Comparison of ENCODE assay signal across 8 cellular contexts in genomic region chr19:49363265-49364082, GRCh38. TPM values are rescaled to one million over a fixed set of nuclear protein-coding genes. Genes with fewer than 3 reads are reported as not detected.
DNase-seq lines count a peak whose midpoint lies in the region; FAIRE-seq and TF ChIP-seq lines count a peak whose summit lies in the region.

TSS of gene DKKL1 (plus strand) at chr19:49363877. CDS start at chr19:49363999, 122 bp downstream.

- no peaks in the 10 kb centered on the region for H3K9me3 ChIP-seq in endothelial cell of umbilical vein (replicated peaks; ENCODE audit: control insufficient read depth, insufficient read depth, low read length)

- no peaks in the 10 kb centered on the region for H3K27me3 ChIP-seq in endothelial cell of umbilical vein (ENCODE audit: control insufficient read depth in 2 of 2, insufficient read depth in 2 of 2, low read length in 2 of 2)

- no TSS peak for BruUV-seq in endothelial cell of umbilical vein (replicated peaks; lab: Mats Ljungman, UMichigan)

- H3K9ac ChIP-seq in endothelial cell of umbilical vein (replicated peaks; ENCODE audit: extremely low read depth, insufficient read depth, low read length), result peak within 1 kb of the TSS; percentile 98

- peaks cover 13% of the 10 kb centered on the region for H3K4me1 ChIP-seq in endothelial cell of umbilical vein (ENCODE audit: control insufficient read depth, extremely low read depth, insufficient read depth, low read length)

- H4K20me1 ChIP-seq in endothelial cell of umbilical vein (replicated peaks; ENCODE audit: control insufficient read depth, extremely low read depth, insufficient read depth, low read length), result no peaks in the 10 kb centered on the region

- H2AFZ ChIP-seq in endothelial cell of umbilical vein (ENCODE audit: low read depth, low read length), result peak within 1 kb of the TSS; percentile 75

- peaks cover 32% of the 10 kb centered on the region for H3K79me2 ChIP-seq in endothelial cell of umbilical vein (ENCODE audit: control insufficient read depth, insufficient read depth, low read length)

- peak within 1 kb of the TSS; percentile 91 for H3K27ac ChIP-seq in endothelial cell of umbilical vein (ENCODE audit: insufficient read depth, low read depth, low read length)

- DNase-seq in CMK (ENCODE audit: low read depth) (peak; percentile 98), HEK293T (ENCODE audit: extremely low spot score) (peak; percentile 100), NCI-H526 treated with DMSO at 0.1 percent for 48 hours (lab: John Stamatoyannopoulos, UW) (peak; percentile 35), endothelial cell of umbilical vein (ENCODE audit: low read depth, low spot score) (peak; percentile 100), mesenteric fat pad (ENCODE audit: low spot score) (peak; percentile 99), superior temporal gyrus (ENCODE audit: extremely low spot score) (no peak)
- peak; percentile 64 to 80 (median 69) for DNase-seq in activated CD8-positive, alpha-beta memory T cell treated with anti-CD3 and anti-CD28 coated beads for 48 hours (ENCODE audit: low read depth in 2 of 3, low spot score in 2 of 3)
- DNase-seq in stimulated activated CD8-positive, alpha-beta memory T cell treated with anti-CD3 and anti-CD28 coated beads, Interleukin-12 subunit alpha, Interleukin-12 subunit beta, amount 100 ng/mL, for 24 hours (ENCODE audit: extremely low read depth), result peak; percentile 19

- POLR2A ChIA-PET in HEK293T (lab: Yijun Ruan, JAX) (interaction anchor here (1.5 to 1.7 kb wide), 2 partner anchors 12 to 132 kb away, joined by 4 read pairs; partner anchors contain the start of gene RPS11), endothelial cell of umbilical vein (lab: Charles Lee) (interaction anchor here (1.0 kb wide), 1 partner anchor 14 kb away, joined by 3 read pairs; no protein-coding TSS in a partner anchor)

- dilution Hi-C loops in endothelial cell of umbilical vein (cut with MboI; ENCODE audit: extremely low pct_ligation_motif_present, low sequenced_read_pairs), result no loop called here

- no peak for TF ChIP-seq POLR2A in endothelial cell of umbilical vein (IDR thresholded peaks at IDR 0.05; ENCODE audit: low read depth, low read length)

- H3K4me3 ChIP-seq in endothelial cell of umbilical vein (replicated peaks in 1 of 3; ENCODE audit: insufficient read depth in 1 of 3, low read depth in 1 of 3, low read length in 3 of 3), result peak within 1 kb of the TSS; percentile 83 to 97 (median 95)

- CTCF ChIA-PET in HEK293T (lab: Yijun Ruan, JAX), result interaction anchor here (0.9 kb wide), 1 partner anchor 32 kb away, joined by 3 read pairs; no protein-coding TSS in a partner anchor
- CTCF ChIA-PET in endothelial cell of umbilical vein (lab: Charles Lee), result interaction anchor here (0.7 to 1.3 kb wide), 4 partner anchors 10 to 112 kb away, joined by 3 read pairs; partner anchors contain the start of gene SLC17A7

- TF ChIP-seq CTCF in endothelial cell of umbilical vein (IDR thresholded peaks at IDR 0.05; ENCODE audit: extremely low read depth in 1 of 2, insufficient read depth in 1 of 2, low read depth in 1 of 2, low read length in 2 of 2), result no peak

- H3K36me3 ChIP-seq in endothelial cell of umbilical vein (ENCODE audit: control insufficient read depth in 2 of 2, extremely low read depth in 1 of 2, insufficient read depth in 2 of 2, low read length in 2 of 2), result peaks cover 2 to 3% of the 10 kb centered on the region in 2 experiments

- H3K9me1 ChIP-seq in endothelial cell of umbilical vein (replicated peaks; ENCODE audit: control insufficient read depth, extremely low read depth, insufficient read depth, low read length), result no peaks in the 10 kb centered on the region

- intact Hi-C loops in endothelial cell of umbilical vein (cut with micrococcal nuclease), result loop anchor here (1.0 to 2.0 kb wide), 2 partner anchors 29 to 80 kb away; no protein-coding TSS in a partner anchor

- peak within 1 kb of the TSS; percentile 82 for H3K4me2 ChIP-seq in endothelial cell of umbilical vein (ENCODE audit: insufficient read depth, low read length)

- peak; percentile 100 for FAIRE-seq in endothelial cell of umbilical vein (lab: Jason Lieb, UNC)

TF ChIP-seq in HEK293T, 16 proteins besides CTCF, POLR2A, EP300 and RAD21:
- TF ChIP-seq PKNOX1 (IDR thresholded peaks at IDR 0.05), result peak; percentile 17; the same call in 1 of the 2 replicates
- TF ChIP-seq CTBP1 (IDR thresholded peaks at IDR 0.05; ENCODE audit: borderline replicate concordance), result no peak
- TF ChIP-seq HDGF (IDR thresholded peaks at IDR 0.05; ENCODE audit: borderline replicate concordance), result peak; percentile 98

TF ChIP-seq in endothelial cell of umbilical vein, 7 proteins besides CTCF, POLR2A, EP300 and RAD21:
- TF ChIP-seq FOS (IDR thresholded peaks at IDR 0.05; ENCODE audit: borderline replicate concordance, insufficient read depth, low read length) (no peak), MYC (IDR thresholded peaks at IDR 0.05; ENCODE audit: low read depth, low read length) (no peak), GATA2 (IDR thresholded peaks at IDR 0.05; ENCODE audit: insufficient read depth, insufficient read length, low read depth, low read length) (no peak), POLR2AphosphoS5 (IDR thresholded peaks at IDR 0.05; ENCODE audit: insufficient read depth, low read depth, low read length) (peak; percentile 25)
- TF ChIP-seq, protein P1, sequence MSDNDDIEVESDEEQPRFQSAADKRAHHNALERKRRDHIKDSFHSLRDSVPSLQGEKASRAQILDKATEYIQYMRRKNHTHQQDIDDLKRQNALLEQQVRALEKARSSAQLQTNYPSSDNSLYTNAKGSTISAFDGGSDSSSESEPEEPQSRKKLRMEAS (IDR thresholded peaks at IDR 0.05; ENCODE audit: insufficient read depth, insufficient read length), result no peak

RNA-seq across cellular contexts. Expression of gene DKKL1, which starts in this region (rescaled TPM):
- total RNA-seq in endothelial cell of umbilical vein, result not detected in 2 replicates
- polyA plus RNA-seq in endothelial cell of umbilical vein, result 0.21 and 0.35 TPM in 2 replicates
- 0.17 and 0.35 TPM in 2 replicates for polyA plus RNA-seq in endothelial cell of umbilical vein (2011; cell fraction: cytosol; rRNA removed)
- 0.41 TPM in 1 of 2 replicates, not detected in the other for polyA plus RNA-seq in endothelial cell of umbilical vein (2011; cell fraction: nucleus; rRNA removed)
- 0.32 and 0.89 TPM in 2 replicates for polyA plus RNA-seq in endothelial cell of umbilical vein (2012)
- 0.29 TPM in 1 of 2 replicates, not detected in the other for polyA minus RNA-seq in endothelial cell of umbilical vein
- not detected for polyA minus RNA-seq in endothelial cell of umbilical vein (2011; cell fraction: cytosol; rRNA and poly(A)+ RNA removed)
- not detected in 2 replicates for polyA minus RNA-seq in endothelial cell of umbilical vein (2011; cell fraction: nucleus; rRNA and poly(A)+ RNA removed)
- total RNA-seq in mesenteric fat pad, result not detected

Comparison
In these comparisons a context has a peak if more than half of its experiments do, and no peak if none do; other contexts are left out.
1. Peak in DNase-seq, H3K4me3 ChIP-seq, H3K27ac ChIP-seq, H3K9ac ChIP-seq and H3K4me2 ChIP-seq in endothelial cell of umbilical vein; RNA of the gene not detected or under 1 TPM.
2. Peak in DNase-seq in mesenteric fat pad; RNA of the gene not detected or under 1 TPM.